Comparison of ENCODE assay signal across 15 cellular contexts in genomic region chr2:27857417-27858172, GRCh38. TPM values are rescaled to one million over a fixed set of nuclear protein-coding genes. Genes with fewer than 3 reads are reported as not detected.
DNase-seq lines count a peak whose midpoint lies in the region; ATAC-seq and TF ChIP-seq lines count a peak whose summit lies in the region.
"Had no signal": no experiment of that assay in that cellular context is flagged by ENCODE, and none has a peak within 500 bp of the region (broad histone marks: within the 10 kb centered on the region; RNA-seq: fewer than 3 reads in every experiment).

No MANE protein-coding gene starts in this region.

- H3K4me3 ChIP-seq in PC-3 (ENCODE audit: low read length), result no peak overlapping the region
- H3K4me3 ChIP-seq in suprapubic skin, result no peak overlapping the region
- H3K4me3 ChIP-seq: ovary had no signal

- no peaks in the 10 kb centered on the region for H3K9me3 ChIP-seq in PC-3 (ENCODE audit: low read length)
- H3K9me3 ChIP-seq in suprapubic skin, result no peaks in the 10 kb centered on the region
- H3K9me3 ChIP-seq: ovary had no signal

- peak overlapping the region; percentile 91 for H3K27ac Mint-ChIP-seq in stimulated activated effector memory CD8-positive, alpha-beta T cell treated with anti-CD3 and anti-CD28 coated beads, Interleukin-12 subunit alpha, Interleukin-12 subunit beta, amount 100 ng/mL, for 72 hours
- H3K27ac Mint-ChIP-seq in effector memory CD8-positive, alpha-beta T cell, result no peak overlapping the region
- H3K27ac Mint-ChIP-seq: dendritic cell treated with granulocyte-macrophage colony-stimulating factor and Interleukin-4, amounts not matched to agents 40 ng/mL and 50 ng/mL, for 4 days; stimulated activated naive CD8-positive, alpha-beta T cell treated with anti-CD3 and anti-CD28 coated beads, Interleukin-15, Interleukin-2, amounts not matched to agents 100 ng/mL and 50 ng/mL, for 24 hours; WTC11 had no signal

- H3K36me3 Mint-ChIP-seq in stimulated activated effector memory CD8-positive, alpha-beta T cell treated with anti-CD3 and anti-CD28 coated beads, Interleukin-12 subunit alpha, Interleukin-12 subunit beta, amount 100 ng/mL, for 72 hours, result peaks cover 12% of the 10 kb centered on the region
- no peaks in the 10 kb centered on the region for H3K36me3 Mint-ChIP-seq in effector memory CD8-positive, alpha-beta T cell (ENCODE audit: insufficient read depth)

- DNase-seq in stimulated activated CD4-positive, alpha-beta T cell treated with anti-CD3 and anti-CD28 coated beads, Interleukin-4, amount 100 ng/mL, for 24 hours, result peak; percentile 22
- DNase-seq in stimulated activated CD4-positive, alpha-beta T cell treated with anti-CD3 and anti-CD28 coated beads, Interleukin-12 subunit alpha, Interleukin-12 subunit beta, amount 100 ng/mL, for 4 hours, result no peak
- DNase-seq in PC-3, result peak; percentile 60
- peak; percentile 62 for DNase-seq in dermis blood vessel endothelial cell
- no peak for DNase-seq in stimulated activated effector memory CD8-positive, alpha-beta T cell treated with anti-CD3 and anti-CD28 coated beads, Interleukin-12 subunit alpha, Interleukin-12 subunit beta, amount 100 ng/mL, for 72 hours (ENCODE audit: low spot score in 2 of 2)
- no peak for DNase-seq in effector memory CD8-positive, alpha-beta T cell
- DNase-seq in suprapubic skin (ENCODE audit: low spot score in 2 of 2), result no peak
- DNase-seq: NCI-H1092 treated with DMSO at 0.1 percent for 48 hours, NCI-H524, ovary, SIG-M5 had no signal

- peak overlapping the region; percentile 35 for H3K4me3 Mint-ChIP-seq in stimulated activated effector memory CD8-positive, alpha-beta T cell treated with anti-CD3 and anti-CD28 coated beads, Interleukin-12 subunit alpha, Interleukin-12 subunit beta, amount 100 ng/mL, for 72 hours
- no peak overlapping the region for H3K4me3 Mint-ChIP-seq in effector memory CD8-positive, alpha-beta T cell
- H3K4me3 Mint-ChIP-seq: dendritic cell treated with granulocyte-macrophage colony-stimulating factor and Interleukin-4, amounts not matched to agents 40 ng/mL and 50 ng/mL, for 4 days; stimulated activated naive CD8-positive, alpha-beta T cell treated with anti-CD3 and anti-CD28 coated beads, Interleukin-15, Interleukin-2, amounts not matched to agents 100 ng/mL and 50 ng/mL, for 24 hours; WTC11 had no signal

- H3K36me3 ChIP-seq in PC-3 (ENCODE audit: low read depth, low read length) (no peaks in the 10 kb centered on the region), suprapubic skin (no peaks in the 10 kb centered on the region)
- H3K36me3 ChIP-seq: ovary had no signal

- peak; percentile 29 for ATAC-seq in PC-3
- peak; percentile 89 for ATAC-seq in stimulated activated effector memory CD8-positive, alpha-beta T cell treated with anti-CD3 and anti-CD28 coated beads, Interleukin-12 subunit alpha, Interleukin-12 subunit beta, amount 100 ng/mL, for 72 hours
- ATAC-seq in effector memory CD8-positive, alpha-beta T cell (replicated peaks), result no peak
- ATAC-seq in HG03025 (IDR thresholded peaks at IDR 0.05; ENCODE audit: low FRiP score, unreplicated experiment), result no peak
- ATAC-seq: WTC11 had no signal

- H3K79me2 ChIP-seq in PC-3 (ENCODE audit: low read length), result no peaks in the 10 kb centered on the region

- TF ChIP-seq POLR2A in suprapubic skin (IDR thresholded peaks at IDR 0.05), result no peak

- TF ChIP-seq EP300 in suprapubic skin (IDR thresholded peaks at IDR 0.05), result no peak

- H3K27me3 ChIP-seq in PC-3 (ENCODE audit: low read length) (no peaks in the 10 kb centered on the region), suprapubic skin (no peaks in the 10 kb centered on the region)
- H3K27me3 ChIP-seq: ovary had no signal

- H3K9me3 Mint-ChIP-seq in stimulated activated effector memory CD8-positive, alpha-beta T cell treated with anti-CD3 and anti-CD28 coated beads, Interleukin-12 subunit alpha, Interleukin-12 subunit beta, amount 100 ng/mL, for 72 hours, result no peaks in the 10 kb centered on the region
- no peaks in the 10 kb centered on the region for H3K9me3 Mint-ChIP-seq in effector memory CD8-positive, alpha-beta T cell
- H3K9me3 Mint-ChIP-seq: dendritic cell treated with granulocyte-macrophage colony-stimulating factor and Interleukin-4, amounts not matched to agents 40 ng/mL and 50 ng/mL, for 4 days had no signal

- H3K9ac ChIP-seq in PC-3 (ENCODE audit: low read length), result no peak overlapping the region

- peak overlapping the region; percentile 28; the same call in 1 of the 2 replicates for H3K4me2 ChIP-seq in PC-3 (ENCODE audit: low read length)

- H3K9me2 ChIP-seq in PC-3 (replicated peaks; ENCODE audit: low read length), result no peaks in the 10 kb centered on the region

- CTCF ChIA-PET in PC-3 (lab: Charles Lee), result no interaction called here

- H2AFZ ChIP-seq in PC-3 (ENCODE audit: low read length), result no peak overlapping the region

- BruUV-seq in PC-3 (replicated peaks; lab: Mats Ljungman, UMichigan), result no TSS peak

- no peaks in the 10 kb centered on the region for H4K20me1 ChIP-seq in PC-3 (ENCODE audit: low read length)

- WGBS in suprapubic skin, result 75% methylated on average over 4 of the region's 4 CpGs

- H3F3A ChIP-seq in PC-3 (ENCODE audit: low read length, unreplicated experiment), result no peaks in the 10 kb centered on the region

- H3K27me3 Mint-ChIP-seq in effector memory CD8-positive, alpha-beta T cell, result no peaks in the 10 kb centered on the region
- H3K27me3 Mint-ChIP-seq: dendritic cell treated with granulocyte-macrophage colony-stimulating factor and Interleukin-4, amounts not matched to agents 40 ng/mL and 50 ng/mL, for 4 days; stimulated activated naive CD8-positive, alpha-beta T cell treated with anti-CD3 and anti-CD28 coated beads, Interleukin-15, Interleukin-2, amounts not matched to agents 100 ng/mL and 50 ng/mL, for 24 hours had no signal

- TF ChIP-seq CTCF in PC-3 (conservative IDR thresholded peaks at IDR 0.05; ENCODE audit: low read depth, low read length) (no peak), suprapubic skin (IDR thresholded peaks at IDR 0.05) (no peak)

- intact Hi-C loops in PC-3 (cut with micrococcal nuclease), result no loop called here

- POLR2A ChIA-PET in PC-3 (lab: Charles Lee; ENCODE audit: unreplicated experiment), result no interaction called here

- peaks cover 63% of the 10 kb centered on the region for H3K4me1 Mint-ChIP-seq in stimulated activated effector memory CD8-positive, alpha-beta T cell treated with anti-CD3 and anti-CD28 coated beads, Interleukin-12 subunit alpha, Interleukin-12 subunit beta, amount 100 ng/mL, for 72 hours
- H3K4me1 Mint-ChIP-seq in effector memory CD8-positive, alpha-beta T cell (ENCODE audit: low read depth in 2 of 2), result peaks cover 0 to 2% of the 10 kb centered on the region in 2 donors
- H3K4me1 Mint-ChIP-seq: WTC11 had no signal

- H3K27ac ChIP-seq in PC-3 (ENCODE audit: low read length) (peak overlapping the region; percentile 54), suprapubic skin (no peak overlapping the region)
- H3K27ac ChIP-seq: ovary had no signal

- H3K4me1 ChIP-seq in PC-3 (ENCODE audit: insufficient read depth, low read length) (peaks cover 41% of the 10 kb centered on the region), suprapubic skin (no peaks in the 10 kb centered on the region)

RNA-seq across cellular contexts. Expression of gene RBKS, which starts 32.6 kb away (rescaled TPM):
- total RNA-seq in PC-3 (2014; rRNA removed) (1.8 and 2.6 TPM in 2 replicates), dermis blood vessel endothelial cell (0.98 and 1.2 TPM in 2 replicates), suprapubic skin (1 to 10 TPM; 1.0 to 2.2 (median 1.5) TPM)

RNA-seq across cellular contexts. Expression of gene BABAM2, which starts 32.9 kb away (rescaled TPM):
- total RNA-seq in PC-3 (2014; rRNA removed) (16.3 and 17.9 TPM in 2 replicates), dermis blood vessel endothelial cell (13.6 and 17.8 TPM in 2 replicates), suprapubic skin (10 to 100 TPM; 23.7 to 41.1 (median 27.9) TPM)

Comparison
In these comparisons a context has a peak if more than half of its experiments do, and no peak if none do; other contexts are left out.
1. DNase-seq: peak in stimulated activated CD4-positive, alpha-beta T cell treated with anti-CD3 and anti-CD28 coated beads, Interleukin-4, amount 100 ng/mL, for 24 hours (single experiment), PC-3 (single experiment) and dermis blood vessel endothelial cell (single experiment); none in stimulated activated CD4-positive, alpha-beta T cell treated with anti-CD3 and anti-CD28 coated beads, Interleukin-12 subunit alpha, Interleukin-12 subunit beta, amount 100 ng/mL, for 4 hours (single experiment), stimulated activated effector memory CD8-positive, alpha-beta T cell treated with anti-CD3 and anti-CD28 coated beads, Interleukin-12 subunit alpha, Interleukin-12 subunit beta, amount 100 ng/mL, for 72 hours (0 of 2), effector memory CD8-positive, alpha-beta T cell (0 of 3) and suprapubic skin (0 of 2).
2. ATAC-seq: peak in PC-3 (single experiment) and stimulated activated effector memory CD8-positive, alpha-beta T cell treated with anti-CD3 and anti-CD28 coated beads, Interleukin-12 subunit alpha, Interleukin-12 subunit beta, amount 100 ng/mL, for 72 hours (single experiment); none in effector memory CD8-positive, alpha-beta T cell (single experiment) and HG03025 (single experiment).